1 cellular context compared by ENCODE assay signal in genomic region chr6:30626484-30627366, GRCh38.
TF ChIP-seq lines count a peak whose summit lies in the region.

Gene ATAT1 (plus strand): TSS chr6:30626874.

TF ChIP-seq in HEK293, 187 proteins besides CTCF, POLR2A, EP300 and RAD21 (continued from another document and continues in another):
- TF ChIP-seq ZBTB11 (tag by site-specific recombination; conservative IDR thresholded peaks at IDR 0.05; ENCODE audit: low read depth) = peak; percentile 96
- TF ChIP-seq SP7 (tag by site-specific recombination; IDR thresholded peaks at IDR 0.05) = peak; percentile 71
- TF ChIP-seq OSR2 (tag by site-specific recombination; IDR thresholded peaks at IDR 0.05) = no peak
- TF ChIP-seq ZNF510 (tag by site-specific recombination; IDR thresholded peaks at IDR 0.05; ENCODE audit: insufficient replicate concordance) = no peak
- peak; percentile 97 for TF ChIP-seq GLIS2 (tag by site-specific recombination; IDR thresholded peaks at IDR 0.05)
- TF ChIP-seq, protein P1, sequence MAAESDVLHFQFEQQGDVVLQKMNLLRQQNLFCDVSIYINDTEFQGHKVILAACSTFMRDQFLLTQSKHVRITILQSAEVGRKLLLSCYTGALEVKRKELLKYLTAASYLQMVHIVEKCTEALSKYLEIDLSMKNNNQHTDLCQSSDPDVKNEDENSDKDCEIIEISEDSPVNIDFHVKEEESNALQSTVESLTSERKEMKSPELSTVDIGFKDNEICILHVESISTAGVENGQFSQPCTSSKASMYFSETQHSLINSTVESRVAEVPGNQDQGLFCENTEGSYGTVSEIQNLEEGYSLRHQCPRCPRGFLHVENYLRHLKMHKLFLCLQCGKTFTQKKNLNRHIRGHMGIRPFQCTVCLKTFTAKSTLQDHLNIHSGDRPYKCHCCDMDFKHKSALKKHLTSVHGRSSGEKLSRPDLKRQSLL (tag by site-specific recombination; IDR thresholded peaks at IDR 0.05) = no peak
- peak; percentile 90 for TF ChIP-seq ZXDB (tag by site-specific recombination; IDR thresholded peaks at IDR 0.05)
- TF ChIP-seq ZNF658 (tag by site-specific recombination; IDR thresholded peaks at IDR 0.05) = no peak
- no peak for TF ChIP-seq ZNF473 (tag by site-specific recombination; IDR thresholded peaks at IDR 0.05)
- no peak for TF ChIP-seq INSM2 (tag by site-specific recombination; IDR thresholded peaks at IDR 0.05)
- TF ChIP-seq, protein P2, sequence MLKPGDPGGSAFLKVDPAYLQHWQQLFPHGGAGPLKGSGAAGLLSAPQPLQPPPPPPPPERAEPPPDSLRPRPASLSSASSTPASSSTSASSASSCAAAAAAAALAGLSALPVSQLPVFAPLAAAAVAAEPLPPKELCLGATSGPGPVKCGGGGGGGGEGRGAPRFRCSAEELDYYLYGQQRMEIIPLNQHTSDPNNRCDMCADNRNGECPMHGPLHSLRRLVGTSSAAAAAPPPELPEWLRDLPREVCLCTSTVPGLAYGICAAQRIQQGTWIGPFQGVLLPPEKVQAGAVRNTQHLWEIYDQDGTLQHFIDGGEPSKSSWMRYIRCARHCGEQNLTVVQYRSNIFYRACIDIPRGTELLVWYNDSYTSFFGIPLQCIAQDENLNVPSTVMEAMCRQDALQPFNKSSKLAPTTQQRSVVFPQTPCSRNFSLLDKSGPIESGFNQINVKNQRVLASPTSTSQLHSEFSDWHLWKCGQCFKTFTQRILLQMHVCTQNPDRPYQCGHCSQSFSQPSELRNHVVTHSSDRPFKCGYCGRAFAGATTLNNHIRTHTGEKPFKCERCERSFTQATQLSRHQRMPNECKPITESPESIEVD (tag by site-specific recombination; IDR thresholded peaks at IDR 0.05) = no peak
- peak; percentile 83 for TF ChIP-seq SP3 (tag by site-specific recombination; IDR thresholded peaks at IDR 0.05)
- no peak for TF ChIP-seq ZNF777 (tag by site-specific recombination; IDR thresholded peaks at IDR 0.05; ENCODE audit: borderline replicate concordance)
- no peak for TF ChIP-seq ZNF223 (tag by site-specific recombination; IDR thresholded peaks at IDR 0.05)
- peak; percentile 72; the same call in 1 of the 2 replicates for TF ChIP-seq ZSCAN30 (tag by site-specific recombination; IDR thresholded peaks at IDR 0.05)
- peak; percentile 90 for TF ChIP-seq ZNF341 (tag by site-specific recombination; IDR thresholded peaks at IDR 0.05; ENCODE audit: low read depth)
- peak; percentile 96 for TF ChIP-seq ZNF692 (tag by site-specific recombination; IDR thresholded peaks at IDR 0.05)
- TF ChIP-seq ZBTB10 (tag by site-specific recombination; IDR thresholded peaks at IDR 0.05) = peak; percentile 55; the same call in 1 of the 2 replicates
- TF ChIP-seq MYNN (tag by site-specific recombination; IDR thresholded peaks at IDR 0.05; ENCODE audit: borderline replicate concordance) = 0 out of 2 replicates have a peak, but pooled peaks have one; percentile 4
- TF ChIP-seq, protein P3, sequence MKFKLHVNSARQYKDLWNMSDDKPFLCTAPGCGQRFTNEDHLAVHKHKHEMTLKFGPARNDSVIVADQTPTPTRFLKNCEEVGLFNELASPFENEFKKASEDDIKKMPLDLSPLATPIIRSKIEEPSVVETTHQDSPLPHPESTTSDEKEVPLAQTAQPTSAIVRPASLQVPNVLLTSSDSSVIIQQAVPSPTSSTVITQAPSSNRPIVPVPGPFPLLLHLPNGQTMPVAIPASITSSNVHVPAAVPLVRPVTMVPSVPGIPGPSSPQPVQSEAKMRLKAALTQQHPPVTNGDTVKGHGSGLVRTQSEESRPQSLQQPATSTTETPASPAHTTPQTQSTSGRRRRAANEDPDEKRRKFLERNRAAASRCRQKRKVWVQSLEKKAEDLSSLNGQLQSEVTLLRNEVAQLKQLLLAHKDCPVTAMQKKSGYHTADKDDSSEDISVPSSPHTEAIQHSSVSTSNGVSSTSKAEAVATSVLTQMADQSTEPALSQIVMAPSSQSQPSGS (tag by site-specific recombination; IDR thresholded peaks at IDR 0.05; ENCODE audit: low read depth) = 0 out of 2 replicates have a peak, but pooled peaks have one; percentile 50
- TF ChIP-seq ZNF184 (tag by site-specific recombination; IDR thresholded peaks at IDR 0.05) = no peak
- TF ChIP-seq SCRT1 (tag by site-specific recombination; IDR thresholded peaks at IDR 0.05; ENCODE audit: borderline replicate concordance) = no peak
- TF ChIP-seq ZBTB48 (tag by site-specific recombination; IDR thresholded peaks at IDR 0.05) = no peak; the same call in 1 of the 2 replicates
- no peak for TF ChIP-seq ZNF660 (tag by site-specific recombination; IDR thresholded peaks at IDR 0.05)
- TF ChIP-seq, protein P4, sequence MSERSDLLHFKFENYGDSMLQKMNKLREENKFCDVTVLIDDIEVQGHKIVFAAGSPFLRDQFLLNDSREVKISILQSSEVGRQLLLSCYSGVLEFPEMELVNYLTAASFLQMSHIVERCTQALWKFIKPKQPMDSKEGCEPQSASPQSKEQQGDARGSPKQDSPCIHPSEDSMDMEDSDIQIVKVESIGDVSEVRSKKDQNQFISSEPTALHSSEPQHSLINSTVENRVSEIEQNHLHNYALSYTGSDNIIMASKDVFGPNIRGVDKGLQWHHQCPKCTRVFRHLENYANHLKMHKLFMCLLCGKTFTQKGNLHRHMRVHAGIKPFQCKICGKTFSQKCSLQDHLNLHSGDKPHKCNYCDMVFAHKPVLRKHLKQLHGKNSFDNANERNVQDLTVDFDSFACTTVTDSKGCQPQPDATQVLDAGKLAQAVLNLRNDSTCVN (tag by site-specific recombination; optimal IDR thresholded peaks at IDR 0.05) = peak; percentile 79
- TF ChIP-seq KLF9 (tag by site-specific recombination; IDR thresholded peaks at IDR 0.05; ENCODE audit: low read depth) = peak; percentile 97
- TF ChIP-seq GLI2 (tag by site-specific recombination; IDR thresholded peaks at IDR 0.05; ENCODE audit: borderline replicate concordance, low read depth) = no peak
- TF ChIP-seq ZFP41 (tag by site-specific recombination; IDR thresholded peaks at IDR 0.05; ENCODE audit: borderline replicate concordance) = no peak
- TF ChIP-seq ZNF600 (tag by site-specific recombination; IDR thresholded peaks at IDR 0.05) = peak; percentile 78
- TF ChIP-seq ZSCAN16 (tag by site-specific recombination; IDR thresholded peaks at IDR 0.05) = no peak
- no peak; the same call in 1 of the 2 replicates for TF ChIP-seq ZNF24 (tag by site-specific recombination; IDR thresholded peaks at IDR 0.05)
- TF ChIP-seq, protein P5, sequence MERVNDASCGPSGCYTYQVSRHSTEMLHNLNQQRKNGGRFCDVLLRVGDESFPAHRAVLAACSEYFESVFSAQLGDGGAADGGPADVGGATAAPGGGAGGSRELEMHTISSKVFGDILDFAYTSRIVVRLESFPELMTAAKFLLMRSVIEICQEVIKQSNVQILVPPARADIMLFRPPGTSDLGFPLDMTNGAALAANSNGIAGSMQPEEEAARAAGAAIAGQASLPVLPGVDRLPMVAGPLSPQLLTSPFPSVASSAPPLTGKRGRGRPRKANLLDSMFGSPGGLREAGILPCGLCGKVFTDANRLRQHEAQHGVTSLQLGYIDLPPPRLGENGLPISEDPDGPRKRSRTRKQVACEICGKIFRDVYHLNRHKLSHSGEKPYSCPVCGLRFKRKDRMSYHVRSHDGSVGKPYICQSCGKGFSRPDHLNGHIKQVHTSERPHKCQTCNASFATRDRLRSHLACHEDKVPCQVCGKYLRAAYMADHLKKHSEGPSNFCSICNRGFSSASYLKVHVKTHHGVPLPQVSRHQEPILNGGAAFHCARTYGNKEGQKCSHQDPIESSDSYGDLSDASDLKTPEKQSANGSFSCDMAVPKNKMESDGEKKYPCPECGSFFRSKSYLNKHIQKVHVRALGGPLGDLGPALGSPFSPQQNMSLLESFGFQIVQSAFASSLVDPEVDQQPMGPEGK (tag by site-specific recombination; IDR thresholded peaks at IDR 0.05) = peak; percentile 96
- TF ChIP-seq ZIC2 (tag by site-specific recombination; IDR thresholded peaks at IDR 0.05) = peak; percentile 31; the same call in 1 of the 2 replicates
- peak; percentile 60 for TF ChIP-seq ZBTB20 (tag by site-specific recombination; IDR thresholded peaks at IDR 0.05)
- peak; percentile 90 for TF ChIP-seq BCL11B (tag by site-specific recombination; IDR thresholded peaks at IDR 0.05; ENCODE audit: low read depth)
- peak; percentile 89 for TF ChIP-seq KLF8 (tag by site-specific recombination; IDR thresholded peaks at IDR 0.05)
- 0 out of 2 replicates have a peak, but pooled peaks have one; percentile 15 for TF ChIP-seq ZBTB7A (tag by site-specific recombination; IDR thresholded peaks at IDR 0.05; ENCODE audit: low read depth)
- TF ChIP-seq WT1 (tag by site-specific recombination; IDR thresholded peaks at IDR 0.05) = peak; percentile 60
- TF ChIP-seq ZNF561 (tag by site-specific recombination; IDR thresholded peaks at IDR 0.05; ENCODE audit: borderline replicate concordance) = no peak
- TF ChIP-seq ZNF10 (tag by site-specific recombination; IDR thresholded peaks at IDR 0.05) = 0 out of 2 replicates have a peak, but pooled peaks have one; percentile 46
- TF ChIP-seq SP2 (tag by site-specific recombination; IDR thresholded peaks at IDR 0.05) = peak; percentile 88
- no peak for TF ChIP-seq SCRT2 (tag by site-specific recombination; IDR thresholded peaks at IDR 0.05)
- TF ChIP-seq ZEB2 (tag by site-specific recombination; IDR thresholded peaks at IDR 0.05) = peak; percentile 68
- TF ChIP-seq ZNF629 (tag by site-specific recombination; IDR thresholded peaks at IDR 0.05) = peak; percentile 73
- 0 out of 2 replicates have a peak, but pooled peaks have one; percentile 35 for TF ChIP-seq ZNF394 (tag by site-specific recombination; IDR thresholded peaks at IDR 0.05; ENCODE audit: borderline replicate concordance)
- no peak; the same call in 1 of the 2 replicates for TF ChIP-seq ZBTB21 (tag by site-specific recombination; IDR thresholded peaks at IDR 0.05)
- TF ChIP-seq SALL2 (tag by site-specific recombination; IDR thresholded peaks at IDR 0.05; ENCODE audit: borderline replicate concordance) = no peak
- no peak for TF ChIP-seq ZNF354C (tag by site-specific recombination; IDR thresholded peaks at IDR 0.05; ENCODE audit: borderline replicate concordance, low read depth)
- TF ChIP-seq GLIS1 (tag by site-specific recombination; IDR thresholded peaks at IDR 0.05) = peak; percentile 38; the same call in 1 of the 2 replicates
- no peak for TF ChIP-seq GFI1B (tag by site-specific recombination; IDR thresholded peaks at IDR 0.05)
- TF ChIP-seq TCF7L2 (IDR thresholded peaks at IDR 0.05; ENCODE audit: borderline replicate concordance, low read depth, low read length) = peak; percentile 61; the same call in 1 of the 2 replicates
